ENCODE assay signal across 1 cellular context in the genomic region with DNA sequence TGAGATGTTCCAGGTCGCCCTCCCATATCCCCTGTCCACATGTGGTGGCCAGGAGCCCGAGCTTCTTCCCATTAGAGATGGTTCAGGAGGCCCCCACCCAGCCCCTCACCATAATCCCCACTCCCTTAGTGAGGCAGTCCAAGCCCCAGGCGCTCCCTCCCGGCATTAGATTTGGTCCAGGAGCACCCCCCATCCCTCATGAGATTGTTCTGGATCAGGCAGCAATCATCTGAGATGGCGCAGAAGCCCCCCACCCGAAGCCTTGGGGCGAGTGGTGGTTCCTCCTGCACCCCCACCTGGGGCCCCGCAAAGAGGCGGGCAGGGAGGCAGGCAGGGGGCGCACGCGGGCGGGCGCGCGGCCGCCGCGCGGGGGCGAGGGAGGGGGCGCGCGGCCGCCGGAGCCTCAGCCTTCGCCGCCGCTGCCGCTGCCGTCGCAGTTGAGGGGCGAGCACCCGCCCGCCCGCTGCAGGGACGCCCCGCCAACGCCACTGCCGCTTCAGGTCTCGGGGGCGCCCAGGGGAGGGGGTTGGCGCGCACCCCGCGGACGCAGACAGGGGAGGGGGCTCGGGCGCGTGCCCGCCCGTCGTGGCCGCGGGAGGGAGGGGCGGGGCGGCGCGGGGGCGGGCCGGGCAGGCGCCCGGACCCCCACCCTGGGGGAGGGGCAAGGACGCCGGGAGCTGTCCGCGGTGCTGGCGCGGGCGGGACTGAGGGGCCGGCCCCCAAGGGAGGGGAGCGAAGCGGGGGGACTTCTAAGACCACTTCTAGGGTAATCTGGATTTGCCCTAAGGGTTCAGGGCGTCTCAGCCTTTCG.
TF ChIP-seq lines count a peak whose summit lies in the region.

No MANE protein-coding gene starts in this region.

TF ChIP-seq in K562, 482 proteins besides CTCF, POLR2A, EP300 and RAD21 (continued from another document and continues in another):
- TF ChIP-seq, protein P1, sequence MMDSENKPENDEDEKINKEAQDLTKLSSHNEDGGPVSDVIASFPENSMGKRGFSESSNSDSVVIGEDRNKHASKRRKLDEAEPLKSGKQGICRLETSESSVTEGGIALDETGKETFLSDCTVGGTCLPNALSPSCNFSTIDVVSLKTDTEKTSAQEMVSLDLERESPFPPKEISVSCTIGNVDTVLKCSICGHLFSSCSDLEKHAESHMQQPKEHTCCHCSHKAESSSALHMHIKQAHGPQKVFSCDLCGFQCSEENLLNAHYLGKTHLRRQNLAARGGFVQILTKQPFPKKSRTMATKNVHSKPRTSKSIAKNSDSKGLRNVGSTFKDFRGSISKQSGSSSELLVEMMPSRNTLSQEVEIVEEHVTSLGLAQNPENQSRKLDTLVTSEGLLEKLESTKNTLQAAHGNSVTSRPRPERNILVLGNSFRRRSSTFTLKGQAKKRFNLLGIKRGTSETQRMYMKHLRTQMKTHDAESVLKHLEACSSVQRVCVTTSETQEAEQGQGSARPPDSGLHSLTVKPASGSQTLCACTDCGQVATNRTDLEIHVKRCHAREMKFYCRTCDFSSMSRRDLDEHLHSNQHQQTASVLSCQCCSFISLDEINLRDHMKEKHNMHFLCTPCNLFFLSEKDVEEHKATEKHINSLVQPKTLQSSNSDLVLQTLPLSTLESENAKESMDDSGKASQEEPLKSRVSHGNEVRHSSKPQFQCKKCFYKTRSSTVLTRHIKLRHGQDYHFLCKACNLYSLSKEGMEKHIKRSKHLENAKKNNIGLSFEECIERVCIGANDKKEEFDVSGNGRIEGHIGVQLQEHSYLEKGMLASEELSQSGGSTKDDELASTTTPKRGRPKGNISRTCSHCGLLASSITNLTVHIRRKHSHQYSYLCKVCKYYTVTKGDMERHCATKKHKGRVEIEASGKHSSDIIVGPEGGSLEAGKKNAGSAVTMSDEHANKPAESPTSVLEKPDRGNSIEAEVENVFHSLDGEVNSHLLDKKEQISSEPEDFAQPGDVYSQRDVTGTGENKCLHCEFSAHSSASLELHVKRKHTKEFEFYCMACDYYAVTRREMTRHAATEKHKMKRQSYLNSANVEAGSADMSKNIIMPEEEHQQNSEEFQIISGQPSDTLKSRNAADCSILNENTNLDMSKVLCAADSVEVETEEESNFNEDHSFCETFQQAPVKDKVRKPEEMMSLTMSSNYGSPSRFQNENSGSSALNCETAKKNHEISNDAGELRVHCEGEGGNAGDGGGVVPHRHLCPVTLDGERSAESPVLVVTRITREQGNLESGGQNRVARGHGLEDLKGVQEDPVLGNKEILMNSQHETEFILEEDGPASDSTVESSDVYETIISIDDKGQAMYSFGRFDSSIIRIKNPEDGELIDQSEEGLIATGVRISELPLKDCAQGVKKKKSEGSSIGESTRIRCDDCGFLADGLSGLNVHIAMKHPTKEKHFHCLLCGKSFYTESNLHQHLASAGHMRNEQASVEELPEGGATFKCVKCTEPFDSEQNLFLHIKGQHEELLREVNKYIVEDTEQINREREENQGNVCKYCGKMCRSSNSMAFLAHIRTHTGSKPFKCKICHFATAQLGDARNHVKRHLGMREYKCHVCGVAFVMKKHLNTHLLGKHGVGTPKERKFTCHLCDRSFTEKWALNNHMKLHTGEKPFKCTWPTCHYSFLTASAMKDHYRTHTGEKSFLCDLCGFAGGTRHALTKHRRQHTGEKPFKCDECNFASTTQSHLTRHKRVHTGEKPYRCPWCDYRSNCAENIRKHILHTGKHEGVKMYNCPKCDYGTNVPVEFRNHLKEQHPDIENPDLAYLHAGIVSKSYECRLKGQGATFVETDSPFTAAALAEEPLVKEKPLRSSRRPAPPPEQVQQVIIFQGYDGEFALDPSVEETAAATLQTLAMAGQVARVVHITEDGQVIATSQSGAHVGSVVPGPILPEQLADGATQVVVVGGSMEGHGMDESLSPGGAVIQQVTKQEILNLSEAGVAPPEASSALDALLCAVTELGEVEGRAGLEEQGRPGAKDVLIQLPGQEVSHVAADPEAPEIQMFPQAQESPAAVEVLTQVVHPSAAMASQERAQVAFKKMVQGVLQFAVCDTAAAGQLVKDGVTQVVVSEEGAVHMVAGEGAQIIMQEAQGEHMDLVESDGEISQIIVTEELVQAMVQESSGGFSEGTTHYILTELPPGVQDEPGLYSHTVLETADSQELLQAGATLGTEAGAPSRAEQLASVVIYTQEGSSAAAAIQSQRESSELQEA (IDR thresholded peaks at IDR 0.05; ENCODE audit: low read depth) = no peak
- TF ChIP-seq MXI1 (IDR thresholded peaks at IDR 0.05; ENCODE audit: low read depth, low read length) = no peak
- TF ChIP-seq MED1 (CRISPR knock-in tag; IDR thresholded peaks at IDR 0.05; ENCODE audit: borderline replicate concordance) = no peak
- TF ChIP-seq, protein P2, sequence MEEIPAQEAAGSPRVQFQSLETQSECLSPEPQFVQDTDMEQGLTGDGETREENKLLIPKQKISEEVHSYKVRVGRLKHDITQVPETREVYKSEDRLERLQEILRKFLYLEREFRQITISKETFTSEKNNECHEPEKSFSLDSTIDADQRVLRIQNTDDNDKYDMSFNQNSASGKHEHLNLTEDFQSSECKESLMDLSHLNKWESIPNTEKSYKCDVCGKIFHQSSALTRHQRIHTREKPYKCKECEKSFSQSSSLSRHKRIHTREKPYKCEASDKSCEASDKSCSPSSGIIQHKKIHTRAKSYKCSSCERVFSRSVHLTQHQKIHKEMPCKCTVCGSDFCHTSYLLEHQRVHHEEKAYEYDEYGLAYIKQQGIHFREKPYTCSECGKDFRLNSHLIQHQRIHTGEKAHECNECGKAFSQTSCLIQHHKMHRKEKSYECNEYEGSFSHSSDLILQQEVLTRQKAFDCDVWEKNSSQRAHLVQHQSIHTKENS (CRISPR knock-in tag; IDR thresholded peaks at IDR 0.05) = no peak
- no peak for TF ChIP-seq LARP7 (IDR thresholded peaks at IDR 0.05)
- TF ChIP-seq, protein P3, sequence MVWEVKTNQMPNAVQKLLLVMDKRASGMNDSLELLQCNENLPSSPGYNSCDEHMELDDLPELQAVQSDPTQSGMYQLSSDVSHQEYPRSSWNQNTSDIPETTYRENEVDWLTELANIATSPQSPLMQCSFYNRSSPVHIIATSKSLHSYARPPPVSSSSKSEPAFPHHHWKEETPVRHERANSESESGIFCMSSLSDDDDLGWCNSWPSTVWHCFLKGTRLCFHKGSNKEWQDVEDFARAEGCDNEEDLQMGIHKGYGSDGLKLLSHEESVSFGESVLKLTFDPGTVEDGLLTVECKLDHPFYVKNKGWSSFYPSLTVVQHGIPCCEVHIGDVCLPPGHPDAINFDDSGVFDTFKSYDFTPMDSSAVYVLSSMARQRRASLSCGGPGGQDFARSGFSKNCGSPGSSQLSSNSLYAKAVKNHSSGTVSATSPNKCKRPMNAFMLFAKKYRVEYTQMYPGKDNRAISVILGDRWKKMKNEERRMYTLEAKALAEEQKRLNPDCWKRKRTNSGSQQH (CRISPR knock-in tag; IDR thresholded peaks at IDR 0.05) = no peak
- no peak for TF ChIP-seq PYGO2 (tag; IDR thresholded peaks at IDR 0.05)
- peak in 1 of 2 experiments; percentile 33; a peak in 1 of 4 replicates for TF ChIP-seq SIN3A (IDR thresholded peaks at IDR 0.05; ENCODE audit: borderline replicate concordance in 2 of 2, control insufficient read depth in 1 of 2, low read depth in 2 of 2, low read length in 2 of 2)
- no peak for TF ChIP-seq IFI16 (CRISPR knock-in tag; IDR thresholded peaks at IDR 0.05)
- no peak for TF ChIP-seq ZNF780A (CRISPR knock-in tag; IDR thresholded peaks at IDR 0.05)
- TF ChIP-seq POLR2AphosphoS2 (IDR thresholded peaks at IDR 0.05; ENCODE audit: low read length) = no peak
- peak; percentile 70; the same call in 1 of the 2 replicates for TF ChIP-seq DMBX1 (CRISPR knock-in tag; IDR thresholded peaks at IDR 0.05; ENCODE audit: borderline replicate concordance)
- no peak for TF ChIP-seq MEF2A (IDR thresholded peaks at IDR 0.05; ENCODE audit: control insufficient read depth, low read depth, low read length)
- no peak for TF ChIP-seq HEY1 (CRISPR knock-in tag; IDR thresholded peaks at IDR 0.05; ENCODE audit: borderline replicate concordance)
- TF ChIP-seq, protein P4, sequence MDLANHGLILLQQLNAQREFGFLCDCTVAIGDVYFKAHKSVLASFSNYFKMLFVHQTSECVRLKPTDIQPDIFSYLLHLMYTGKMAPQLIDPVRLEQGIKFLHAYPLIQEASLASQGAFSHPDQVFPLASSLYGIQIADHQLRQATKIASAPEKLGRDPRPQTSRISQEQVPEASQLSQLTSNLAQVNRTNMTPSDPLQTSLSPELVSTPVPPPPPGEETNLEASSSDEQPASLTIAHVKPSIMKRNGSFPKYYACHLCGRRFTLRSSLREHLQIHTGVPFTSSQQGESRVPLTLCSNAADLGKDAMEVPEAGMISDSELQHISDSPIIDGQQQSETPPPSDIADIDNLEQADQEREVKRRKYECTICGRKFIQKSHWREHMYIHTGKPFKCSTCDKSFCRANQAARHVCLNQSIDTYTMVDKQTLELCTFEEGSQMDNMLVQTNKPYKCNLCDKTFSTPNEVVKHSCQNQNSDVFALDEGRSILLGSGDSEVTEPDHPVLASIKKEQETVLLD (IDR thresholded peaks at IDR 0.05) = no peak
- TF ChIP-seq, protein P5, sequence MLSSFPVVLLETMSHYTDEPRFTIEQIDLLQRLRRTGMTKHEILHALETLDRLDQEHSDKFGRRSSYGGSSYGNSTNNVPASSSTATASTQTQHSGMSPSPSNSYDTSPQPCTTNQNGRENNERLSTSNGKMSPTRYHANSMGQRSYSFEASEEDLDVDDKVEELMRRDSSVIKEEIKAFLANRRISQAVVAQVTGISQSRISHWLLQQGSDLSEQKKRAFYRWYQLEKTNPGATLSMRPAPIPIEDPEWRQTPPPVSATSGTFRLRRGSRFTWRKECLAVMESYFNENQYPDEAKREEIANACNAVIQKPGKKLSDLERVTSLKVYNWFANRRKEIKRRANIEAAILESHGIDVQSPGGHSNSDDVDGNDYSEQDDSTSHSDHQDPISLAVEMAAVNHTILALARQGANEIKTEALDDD (IDR thresholded peaks at IDR 0.05) = no peak
- no peak for TF ChIP-seq GTF2A2 (tag; IDR thresholded peaks at IDR 0.05)
- TF ChIP-seq MTF1 (CRISPR knock-in tag; IDR thresholded peaks at IDR 0.05; ENCODE audit: borderline replicate concordance) = no peak
- TF ChIP-seq KLF10 (CRISPR knock-in tag; IDR thresholded peaks at IDR 0.05) = no peak
- no peak for TF ChIP-seq ZNF311 (CRISPR knock-in tag; IDR thresholded peaks at IDR 0.05)
- no peak for TF ChIP-seq ZNF785 (CRISPR knock-in tag; IDR thresholded peaks at IDR 0.05)
- TF ChIP-seq SIN3B (IDR thresholded peaks at IDR 0.05; ENCODE audit: low read depth) = no peak; the same call in 1 of the 2 replicates
- TF ChIP-seq, protein P6, sequence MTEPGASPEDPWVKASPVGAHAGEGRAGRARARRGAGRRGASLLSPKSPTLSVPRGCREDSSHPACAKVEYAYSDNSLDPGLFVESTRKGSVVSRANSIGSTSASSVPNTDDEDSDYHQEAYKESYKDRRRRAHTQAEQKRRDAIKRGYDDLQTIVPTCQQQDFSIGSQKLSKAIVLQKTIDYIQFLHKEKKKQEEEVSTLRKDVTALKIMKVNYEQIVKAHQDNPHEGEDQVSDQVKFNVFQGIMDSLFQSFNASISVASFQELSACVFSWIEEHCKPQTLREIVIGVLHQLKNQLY (CRISPR knock-in tag; conservative IDR thresholded peaks at IDR 0.05) = no peak
- TF ChIP-seq, protein P7, sequence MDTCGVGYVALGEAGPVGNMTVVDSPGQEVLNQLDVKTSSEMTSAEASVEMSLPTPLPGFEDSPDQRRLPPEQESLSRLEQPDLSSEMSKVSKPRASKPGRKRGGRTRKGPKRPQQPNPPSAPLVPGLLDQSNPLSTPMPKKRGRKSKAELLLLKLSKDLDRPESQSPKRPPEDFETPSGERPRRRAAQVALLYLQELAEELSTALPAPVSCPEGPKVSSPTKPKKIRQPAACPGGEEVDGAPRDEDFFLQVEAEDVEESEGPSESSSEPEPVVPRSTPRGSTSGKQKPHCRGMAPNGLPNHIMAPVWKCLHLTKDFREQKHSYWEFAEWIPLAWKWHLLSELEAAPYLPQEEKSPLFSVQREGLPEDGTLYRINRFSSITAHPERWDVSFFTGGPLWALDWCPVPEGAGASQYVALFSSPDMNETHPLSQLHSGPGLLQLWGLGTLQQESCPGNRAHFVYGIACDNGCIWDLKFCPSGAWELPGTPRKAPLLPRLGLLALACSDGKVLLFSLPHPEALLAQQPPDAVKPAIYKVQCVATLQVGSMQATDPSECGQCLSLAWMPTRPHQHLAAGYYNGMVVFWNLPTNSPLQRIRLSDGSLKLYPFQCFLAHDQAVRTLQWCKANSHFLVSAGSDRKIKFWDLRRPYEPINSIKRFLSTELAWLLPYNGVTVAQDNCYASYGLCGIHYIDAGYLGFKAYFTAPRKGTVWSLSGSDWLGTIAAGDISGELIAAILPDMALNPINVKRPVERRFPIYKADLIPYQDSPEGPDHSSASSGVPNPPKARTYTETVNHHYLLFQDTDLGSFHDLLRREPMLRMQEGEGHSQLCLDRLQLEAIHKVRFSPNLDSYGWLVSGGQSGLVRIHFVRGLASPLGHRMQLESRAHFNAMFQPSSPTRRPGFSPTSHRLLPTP (IDR thresholded peaks at IDR 0.05; ENCODE audit: borderline replicate concordance, extremely low read depth, insufficient read length) = no peak
- TF ChIP-seq, protein P8, sequence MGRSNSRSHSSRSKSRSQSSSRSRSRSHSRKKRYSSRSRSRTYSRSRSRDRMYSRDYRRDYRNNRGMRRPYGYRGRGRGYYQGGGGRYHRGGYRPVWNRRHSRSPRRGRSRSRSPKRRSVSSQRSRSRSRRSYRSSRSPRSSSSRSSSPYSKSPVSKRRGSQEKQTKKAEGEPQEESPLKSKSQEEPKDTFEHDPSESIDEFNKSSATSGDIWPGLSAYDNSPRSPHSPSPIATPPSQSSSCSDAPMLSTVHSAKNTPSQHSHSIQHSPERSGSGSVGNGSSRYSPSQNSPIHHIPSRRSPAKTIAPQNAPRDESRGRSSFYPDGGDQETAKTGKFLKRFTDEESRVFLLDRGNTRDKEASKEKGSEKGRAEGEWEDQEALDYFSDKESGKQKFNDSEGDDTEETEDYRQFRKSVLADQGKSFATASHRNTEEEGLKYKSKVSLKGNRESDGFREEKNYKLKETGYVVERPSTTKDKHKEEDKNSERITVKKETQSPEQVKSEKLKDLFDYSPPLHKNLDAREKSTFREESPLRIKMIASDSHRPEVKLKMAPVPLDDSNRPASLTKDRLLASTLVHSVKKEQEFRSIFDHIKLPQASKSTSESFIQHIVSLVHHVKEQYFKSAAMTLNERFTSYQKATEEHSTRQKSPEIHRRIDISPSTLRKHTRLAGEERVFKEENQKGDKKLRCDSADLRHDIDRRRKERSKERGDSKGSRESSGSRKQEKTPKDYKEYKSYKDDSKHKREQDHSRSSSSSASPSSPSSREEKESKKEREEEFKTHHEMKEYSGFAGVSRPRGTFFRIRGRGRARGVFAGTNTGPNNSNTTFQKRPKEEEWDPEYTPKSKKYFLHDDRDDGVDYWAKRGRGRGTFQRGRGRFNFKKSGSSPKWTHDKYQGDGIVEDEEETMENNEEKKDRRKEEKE (IDR thresholded peaks at IDR 0.05; ENCODE audit: borderline replicate concordance in 1 of 2, control insufficient read depth in 1 of 2, low read depth in 2 of 2, low read length in 1 of 2) = no peak
- TF ChIP-seq MAFF (IDR thresholded peaks at IDR 0.05; ENCODE audit: low read length) = no peak
- no peak for TF ChIP-seq SMARCA4 (IDR thresholded peaks at IDR 0.05)
- TF ChIP-seq NFYB (IDR thresholded peaks at IDR 0.05; ENCODE audit: extremely low read depth, insufficient read length) = no peak
- TF ChIP-seq ZBTB7A (IDR thresholded peaks at IDR 0.05; ENCODE audit: borderline replicate concordance, control insufficient read depth, low read depth, low read length) = peak; percentile 98
- TF ChIP-seq, protein P9, sequence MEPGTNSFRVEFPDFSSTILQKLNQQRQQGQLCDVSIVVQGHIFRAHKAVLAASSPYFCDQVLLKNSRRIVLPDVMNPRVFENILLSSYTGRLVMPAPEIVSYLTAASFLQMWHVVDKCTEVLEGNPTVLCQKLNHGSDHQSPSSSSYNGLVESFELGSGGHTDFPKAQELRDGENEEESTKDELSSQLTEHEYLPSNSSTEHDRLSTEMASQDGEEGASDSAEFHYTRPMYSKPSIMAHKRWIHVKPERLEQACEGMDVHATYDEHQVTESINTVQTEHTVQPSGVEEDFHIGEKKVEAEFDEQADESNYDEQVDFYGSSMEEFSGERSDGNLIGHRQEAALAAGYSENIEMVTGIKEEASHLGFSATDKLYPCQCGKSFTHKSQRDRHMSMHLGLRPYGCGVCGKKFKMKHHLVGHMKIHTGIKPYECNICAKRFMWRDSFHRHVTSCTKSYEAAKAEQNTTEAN (CRISPR knock-in tag; IDR thresholded peaks at IDR 0.05) = no peak
- TF ChIP-seq ZNF717 (CRISPR knock-in tag; IDR thresholded peaks at IDR 0.05) = no peak
- no peak for TF ChIP-seq ZNF764 (CRISPR knock-in tag; IDR thresholded peaks at IDR 0.05; ENCODE audit: low read depth)
